28 cellular contexts compared by ENCODE assay signal in genomic region chr6:51005779-51006178, GRCh38.
"Had no signal": no experiment of that assay in that cellular context is flagged by ENCODE, and none has a peak within 500 bp of the region (broad histone marks: within the 10 kb centered on the region; RNA-seq: fewer than 3 reads in every experiment).

No MANE protein-coding gene starts in this region.

- H3K9me3 ChIP-seq: colonic mucosa, esophagus muscularis mucosa, esophagus squamous epithelium, gastrocnemius medialis, gastroesophageal sphincter had no signal

- H3K27ac ChIP-seq: colonic mucosa, coronary artery, dorsolateral prefrontal cortex, epithelial cell of prostate, esophagus muscularis mucosa, esophagus squamous epithelium, foreskin keratinocyte, gastrocnemius medialis, gastroesophageal sphincter, heart left ventricle, heart right ventricle had no signal

- FAIRE-seq: colon, endometrium, endothelial cell of umbilical vein, frontal cortex had no signal

- ATAC-seq: effector memory CD8-positive, alpha-beta T cell; esophagus mucosa; foreskin keratinocyte; gastrocnemius medialis; gastroesophageal sphincter; heart left ventricle; heart right ventricle had no signal

- H3K4me3 ChIP-seq: colonic mucosa, coronary artery, dorsolateral prefrontal cortex, esophagus muscularis mucosa, esophagus squamous epithelium, gastrocnemius medialis, gastroesophageal sphincter, heart left ventricle, heart right ventricle had no signal

- H3K36me3 ChIP-seq: colonic mucosa, esophagus muscularis mucosa, esophagus squamous epithelium, gastrocnemius medialis, gastroesophageal sphincter, heart left ventricle, heart right ventricle had no signal

- H3K4me1 ChIP-seq: colonic mucosa, esophagus muscularis mucosa, esophagus squamous epithelium, foreskin keratinocyte, gastrocnemius medialis, gastroesophageal sphincter, heart left ventricle, heart right ventricle had no signal

- H3K27me3 ChIP-seq: colonic mucosa, dorsolateral prefrontal cortex, esophagus muscularis mucosa, esophagus squamous epithelium, foreskin keratinocyte, gastrocnemius medialis, gastroesophageal sphincter, heart left ventricle, heart right ventricle had no signal

- DNase-seq: colonic mucosa; cortex of kidney; dermis blood vessel endothelial cell; dorsolateral prefrontal cortex; effector CD4-positive, alpha-beta T cell; effector CD8-positive, alpha-beta T cell; effector memory CD4-positive, alpha-beta T cell; effector memory CD8-positive, alpha-beta T cell; endodermal cell; erythroblast; esophagus squamous epithelium; foreskin fibroblast; foreskin keratinocyte; foreskin melanocyte; gastrocnemius medialis; glutamatergic neuron; head of caudate nucleus; heart left ventricle; heart right ventricle had no signal
